Comparison of ENCODE assay signal across 36 cellular contexts in the genomic region with DNA sequence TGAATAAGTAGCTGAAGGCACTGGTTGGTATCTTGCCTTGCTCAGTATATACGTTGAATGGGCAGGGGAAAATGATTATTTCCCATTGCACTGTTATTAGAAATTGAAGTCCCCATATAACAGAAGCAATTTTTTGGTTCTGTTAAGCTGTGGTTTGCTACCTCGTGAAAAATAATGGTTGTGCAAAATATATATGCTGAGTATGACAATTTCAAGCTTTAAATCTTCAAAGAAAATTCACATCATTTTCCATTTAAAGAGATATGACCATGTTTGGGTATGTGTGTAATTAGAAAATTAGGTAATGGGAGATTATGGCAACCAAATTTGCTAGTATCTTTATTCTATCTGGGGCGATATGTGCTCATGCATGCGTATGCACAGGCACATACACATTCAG.
"Had no signal": no experiment of that assay in that cellular context is flagged by ENCODE, and none has a peak within 500 bp of the region (broad histone marks: within the 10 kb centered on the region; RNA-seq: fewer than 3 reads in every experiment).

No MANE protein-coding gene starts in this region.

- H3K9me3 ChIP-seq: MG63 had no signal

- DNase-seq: MG63, MM.1S, MV-4-11, NCI-H1048, NCI-H1092, NCI-H1092 treated with DMSO at 0.1 percent for 48 hours, NCI-H1105, NCI-H1105 treated with DMSO at 0.1 percent for 48 hours, NCI-H1417, NCI-H1417 treated with DMSO at 0.1 percent for 48 hours, NCI-H1436, NCI-H1436 treated with DMSO at 0.1 percent for 48 hours, NCI-H146, NCI-H1694, NCI-H1694 treated with DMSO at 0.1 percent for 48 hours, NCI-H187, NCI-H187 treated with DMSO at 0.1 percent for 48 hours, NCI-H1930, NCI-H2029, NCI-H2029 treated with DMSO at 0.1 percent for 48 hours, NCI-H2081, NCI-H2081 treated with DMSO at 0.1 percent for 48 hours, NCI-H2107, NCI-H2171, NCI-H2171 treated with DMSO at 0.1 percent for 48 hours, NCI-H2227 treated with DMSO at 0.1 percent for 48 hours, NCI-H226, NCI-H345, NCI-H446, NCI-H446 treated with DMSO at 0.1 percent for 48 hours, NCI-H510A, NCI-H510A treated with DMSO at 0.1 percent for 48 hours, NCI-H524, NCI-H524 treated with DMSO at 0.1 percent for 48 hours, NCI-H526, NCI-H526 treated with DMSO at 0.1 percent for 48 hours had no signal

- H3K36me3 ChIP-seq: MG63 had no signal

- H3K27me3 ChIP-seq: MG63 had no signal

- H3K4me3 ChIP-seq: MG63 had no signal
